ENCODE assay signal across 1 cellular context in the genomic region with DNA sequence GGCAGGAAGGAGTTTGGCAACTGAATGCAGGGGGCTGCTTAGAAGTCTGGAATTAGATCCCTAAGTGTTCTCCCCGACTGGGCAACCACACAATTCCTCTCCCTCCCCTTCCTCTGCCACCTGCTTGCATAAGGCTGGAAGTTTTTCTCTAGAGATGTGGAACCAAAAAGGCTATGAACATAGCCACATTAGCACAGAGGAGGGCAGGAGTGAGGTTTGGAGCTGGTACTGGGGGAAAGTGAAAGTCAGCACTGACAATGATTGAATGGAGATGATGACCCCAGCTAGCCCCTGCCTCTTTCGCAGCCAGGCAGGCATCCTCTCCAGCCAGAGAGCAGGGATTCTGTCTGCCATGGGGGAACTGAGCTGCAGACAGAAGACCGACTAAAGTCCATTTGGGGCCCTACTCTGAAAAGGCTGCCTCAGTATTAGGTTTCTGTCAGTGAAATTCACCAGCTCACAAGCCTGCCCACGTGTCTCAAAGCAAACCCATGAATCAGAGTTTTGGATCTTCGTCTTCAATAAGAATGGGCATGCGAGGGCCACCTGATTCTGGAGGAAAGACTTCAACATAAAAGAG.
TF ChIP-seq lines count a peak whose summit lies in the region.

No MANE protein-coding gene starts in this region.

TF ChIP-seq in HepG2, 621 proteins besides CTCF, POLR2A, EP300 and RAD21 (continued from another document and continues in another):
- TF ChIP-seq, protein P1, sequence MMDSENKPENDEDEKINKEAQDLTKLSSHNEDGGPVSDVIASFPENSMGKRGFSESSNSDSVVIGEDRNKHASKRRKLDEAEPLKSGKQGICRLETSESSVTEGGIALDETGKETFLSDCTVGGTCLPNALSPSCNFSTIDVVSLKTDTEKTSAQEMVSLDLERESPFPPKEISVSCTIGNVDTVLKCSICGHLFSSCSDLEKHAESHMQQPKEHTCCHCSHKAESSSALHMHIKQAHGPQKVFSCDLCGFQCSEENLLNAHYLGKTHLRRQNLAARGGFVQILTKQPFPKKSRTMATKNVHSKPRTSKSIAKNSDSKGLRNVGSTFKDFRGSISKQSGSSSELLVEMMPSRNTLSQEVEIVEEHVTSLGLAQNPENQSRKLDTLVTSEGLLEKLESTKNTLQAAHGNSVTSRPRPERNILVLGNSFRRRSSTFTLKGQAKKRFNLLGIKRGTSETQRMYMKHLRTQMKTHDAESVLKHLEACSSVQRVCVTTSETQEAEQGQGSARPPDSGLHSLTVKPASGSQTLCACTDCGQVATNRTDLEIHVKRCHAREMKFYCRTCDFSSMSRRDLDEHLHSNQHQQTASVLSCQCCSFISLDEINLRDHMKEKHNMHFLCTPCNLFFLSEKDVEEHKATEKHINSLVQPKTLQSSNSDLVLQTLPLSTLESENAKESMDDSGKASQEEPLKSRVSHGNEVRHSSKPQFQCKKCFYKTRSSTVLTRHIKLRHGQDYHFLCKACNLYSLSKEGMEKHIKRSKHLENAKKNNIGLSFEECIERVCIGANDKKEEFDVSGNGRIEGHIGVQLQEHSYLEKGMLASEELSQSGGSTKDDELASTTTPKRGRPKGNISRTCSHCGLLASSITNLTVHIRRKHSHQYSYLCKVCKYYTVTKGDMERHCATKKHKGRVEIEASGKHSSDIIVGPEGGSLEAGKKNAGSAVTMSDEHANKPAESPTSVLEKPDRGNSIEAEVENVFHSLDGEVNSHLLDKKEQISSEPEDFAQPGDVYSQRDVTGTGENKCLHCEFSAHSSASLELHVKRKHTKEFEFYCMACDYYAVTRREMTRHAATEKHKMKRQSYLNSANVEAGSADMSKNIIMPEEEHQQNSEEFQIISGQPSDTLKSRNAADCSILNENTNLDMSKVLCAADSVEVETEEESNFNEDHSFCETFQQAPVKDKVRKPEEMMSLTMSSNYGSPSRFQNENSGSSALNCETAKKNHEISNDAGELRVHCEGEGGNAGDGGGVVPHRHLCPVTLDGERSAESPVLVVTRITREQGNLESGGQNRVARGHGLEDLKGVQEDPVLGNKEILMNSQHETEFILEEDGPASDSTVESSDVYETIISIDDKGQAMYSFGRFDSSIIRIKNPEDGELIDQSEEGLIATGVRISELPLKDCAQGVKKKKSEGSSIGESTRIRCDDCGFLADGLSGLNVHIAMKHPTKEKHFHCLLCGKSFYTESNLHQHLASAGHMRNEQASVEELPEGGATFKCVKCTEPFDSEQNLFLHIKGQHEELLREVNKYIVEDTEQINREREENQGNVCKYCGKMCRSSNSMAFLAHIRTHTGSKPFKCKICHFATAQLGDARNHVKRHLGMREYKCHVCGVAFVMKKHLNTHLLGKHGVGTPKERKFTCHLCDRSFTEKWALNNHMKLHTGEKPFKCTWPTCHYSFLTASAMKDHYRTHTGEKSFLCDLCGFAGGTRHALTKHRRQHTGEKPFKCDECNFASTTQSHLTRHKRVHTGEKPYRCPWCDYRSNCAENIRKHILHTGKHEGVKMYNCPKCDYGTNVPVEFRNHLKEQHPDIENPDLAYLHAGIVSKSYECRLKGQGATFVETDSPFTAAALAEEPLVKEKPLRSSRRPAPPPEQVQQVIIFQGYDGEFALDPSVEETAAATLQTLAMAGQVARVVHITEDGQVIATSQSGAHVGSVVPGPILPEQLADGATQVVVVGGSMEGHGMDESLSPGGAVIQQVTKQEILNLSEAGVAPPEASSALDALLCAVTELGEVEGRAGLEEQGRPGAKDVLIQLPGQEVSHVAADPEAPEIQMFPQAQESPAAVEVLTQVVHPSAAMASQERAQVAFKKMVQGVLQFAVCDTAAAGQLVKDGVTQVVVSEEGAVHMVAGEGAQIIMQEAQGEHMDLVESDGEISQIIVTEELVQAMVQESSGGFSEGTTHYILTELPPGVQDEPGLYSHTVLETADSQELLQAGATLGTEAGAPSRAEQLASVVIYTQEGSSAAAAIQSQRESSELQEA (CRISPR knock-in tag; IDR thresholded peaks at IDR 0.05; ENCODE audit: not compliant biosample characterization): no peak
- no peak for TF ChIP-seq ZNF33A (CRISPR knock-in tag; IDR thresholded peaks at IDR 0.05; ENCODE audit: borderline replicate concordance)
- no peak; the same call in 1 of the 2 replicates for TF ChIP-seq BRD4 (CRISPR knock-in tag; IDR thresholded peaks at IDR 0.05)
- no peak for TF ChIP-seq ZNF672 (CRISPR knock-in tag; IDR thresholded peaks at IDR 0.05)
- TF ChIP-seq AKAP8 (CRISPR knock-in tag; IDR thresholded peaks at IDR 0.05): no peak
- no peak for TF ChIP-seq ZNF883 (CRISPR knock-in tag; IDR thresholded peaks at IDR 0.05; ENCODE audit: not compliant biosample characterization)
- peak; percentile 87 for TF ChIP-seq SKI (IDR thresholded peaks at IDR 0.05; ENCODE audit: partially characterized antibody)
- no peak for TF ChIP-seq ZNF253 (CRISPR knock-in tag; IDR thresholded peaks at IDR 0.05; ENCODE audit: borderline replicate concordance)
- TF ChIP-seq TBP (CRISPR knock-in tag; IDR thresholded peaks at IDR 0.05): no peak
- TF ChIP-seq BCL6 (CRISPR knock-in tag; IDR thresholded peaks at IDR 0.05): peak; percentile 73
- TF ChIP-seq, protein P2, sequence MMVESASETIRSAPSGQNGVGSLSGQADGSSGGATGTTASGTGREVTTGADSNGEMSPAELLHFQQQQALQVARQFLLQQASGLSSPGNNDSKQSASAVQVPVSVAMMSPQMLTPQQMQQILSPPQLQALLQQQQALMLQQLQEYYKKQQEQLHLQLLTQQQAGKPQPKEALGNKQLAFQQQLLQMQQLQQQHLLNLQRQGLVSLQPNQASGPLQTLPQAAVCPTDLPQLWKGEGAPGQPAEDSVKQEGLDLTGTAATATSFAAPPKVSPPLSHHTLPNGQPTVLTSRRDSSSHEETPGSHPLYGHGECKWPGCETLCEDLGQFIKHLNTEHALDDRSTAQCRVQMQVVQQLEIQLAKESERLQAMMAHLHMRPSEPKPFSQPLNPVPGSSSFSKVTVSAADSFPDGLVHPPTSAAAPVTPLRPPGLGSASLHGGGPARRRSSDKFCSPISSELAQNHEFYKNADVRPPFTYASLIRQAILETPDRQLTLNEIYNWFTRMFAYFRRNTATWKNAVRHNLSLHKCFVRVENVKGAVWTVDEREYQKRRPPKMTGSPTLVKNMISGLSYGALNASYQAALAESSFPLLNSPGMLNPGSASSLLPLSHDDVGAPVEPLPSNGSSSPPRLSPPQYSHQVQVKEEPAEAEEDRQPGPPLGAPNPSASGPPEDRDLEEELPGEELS (CRISPR knock-in tag; IDR thresholded peaks at IDR 0.05): peak; percentile 71
- TF ChIP-seq, protein P3, sequence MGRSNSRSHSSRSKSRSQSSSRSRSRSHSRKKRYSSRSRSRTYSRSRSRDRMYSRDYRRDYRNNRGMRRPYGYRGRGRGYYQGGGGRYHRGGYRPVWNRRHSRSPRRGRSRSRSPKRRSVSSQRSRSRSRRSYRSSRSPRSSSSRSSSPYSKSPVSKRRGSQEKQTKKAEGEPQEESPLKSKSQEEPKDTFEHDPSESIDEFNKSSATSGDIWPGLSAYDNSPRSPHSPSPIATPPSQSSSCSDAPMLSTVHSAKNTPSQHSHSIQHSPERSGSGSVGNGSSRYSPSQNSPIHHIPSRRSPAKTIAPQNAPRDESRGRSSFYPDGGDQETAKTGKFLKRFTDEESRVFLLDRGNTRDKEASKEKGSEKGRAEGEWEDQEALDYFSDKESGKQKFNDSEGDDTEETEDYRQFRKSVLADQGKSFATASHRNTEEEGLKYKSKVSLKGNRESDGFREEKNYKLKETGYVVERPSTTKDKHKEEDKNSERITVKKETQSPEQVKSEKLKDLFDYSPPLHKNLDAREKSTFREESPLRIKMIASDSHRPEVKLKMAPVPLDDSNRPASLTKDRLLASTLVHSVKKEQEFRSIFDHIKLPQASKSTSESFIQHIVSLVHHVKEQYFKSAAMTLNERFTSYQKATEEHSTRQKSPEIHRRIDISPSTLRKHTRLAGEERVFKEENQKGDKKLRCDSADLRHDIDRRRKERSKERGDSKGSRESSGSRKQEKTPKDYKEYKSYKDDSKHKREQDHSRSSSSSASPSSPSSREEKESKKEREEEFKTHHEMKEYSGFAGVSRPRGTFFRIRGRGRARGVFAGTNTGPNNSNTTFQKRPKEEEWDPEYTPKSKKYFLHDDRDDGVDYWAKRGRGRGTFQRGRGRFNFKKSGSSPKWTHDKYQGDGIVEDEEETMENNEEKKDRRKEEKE (IDR thresholded peaks at IDR 0.05): no peak
- no peak for TF ChIP-seq ZSCAN21 (CRISPR knock-in tag; IDR thresholded peaks at IDR 0.05; ENCODE audit: borderline replicate concordance)
- TF ChIP-seq, protein P4, sequence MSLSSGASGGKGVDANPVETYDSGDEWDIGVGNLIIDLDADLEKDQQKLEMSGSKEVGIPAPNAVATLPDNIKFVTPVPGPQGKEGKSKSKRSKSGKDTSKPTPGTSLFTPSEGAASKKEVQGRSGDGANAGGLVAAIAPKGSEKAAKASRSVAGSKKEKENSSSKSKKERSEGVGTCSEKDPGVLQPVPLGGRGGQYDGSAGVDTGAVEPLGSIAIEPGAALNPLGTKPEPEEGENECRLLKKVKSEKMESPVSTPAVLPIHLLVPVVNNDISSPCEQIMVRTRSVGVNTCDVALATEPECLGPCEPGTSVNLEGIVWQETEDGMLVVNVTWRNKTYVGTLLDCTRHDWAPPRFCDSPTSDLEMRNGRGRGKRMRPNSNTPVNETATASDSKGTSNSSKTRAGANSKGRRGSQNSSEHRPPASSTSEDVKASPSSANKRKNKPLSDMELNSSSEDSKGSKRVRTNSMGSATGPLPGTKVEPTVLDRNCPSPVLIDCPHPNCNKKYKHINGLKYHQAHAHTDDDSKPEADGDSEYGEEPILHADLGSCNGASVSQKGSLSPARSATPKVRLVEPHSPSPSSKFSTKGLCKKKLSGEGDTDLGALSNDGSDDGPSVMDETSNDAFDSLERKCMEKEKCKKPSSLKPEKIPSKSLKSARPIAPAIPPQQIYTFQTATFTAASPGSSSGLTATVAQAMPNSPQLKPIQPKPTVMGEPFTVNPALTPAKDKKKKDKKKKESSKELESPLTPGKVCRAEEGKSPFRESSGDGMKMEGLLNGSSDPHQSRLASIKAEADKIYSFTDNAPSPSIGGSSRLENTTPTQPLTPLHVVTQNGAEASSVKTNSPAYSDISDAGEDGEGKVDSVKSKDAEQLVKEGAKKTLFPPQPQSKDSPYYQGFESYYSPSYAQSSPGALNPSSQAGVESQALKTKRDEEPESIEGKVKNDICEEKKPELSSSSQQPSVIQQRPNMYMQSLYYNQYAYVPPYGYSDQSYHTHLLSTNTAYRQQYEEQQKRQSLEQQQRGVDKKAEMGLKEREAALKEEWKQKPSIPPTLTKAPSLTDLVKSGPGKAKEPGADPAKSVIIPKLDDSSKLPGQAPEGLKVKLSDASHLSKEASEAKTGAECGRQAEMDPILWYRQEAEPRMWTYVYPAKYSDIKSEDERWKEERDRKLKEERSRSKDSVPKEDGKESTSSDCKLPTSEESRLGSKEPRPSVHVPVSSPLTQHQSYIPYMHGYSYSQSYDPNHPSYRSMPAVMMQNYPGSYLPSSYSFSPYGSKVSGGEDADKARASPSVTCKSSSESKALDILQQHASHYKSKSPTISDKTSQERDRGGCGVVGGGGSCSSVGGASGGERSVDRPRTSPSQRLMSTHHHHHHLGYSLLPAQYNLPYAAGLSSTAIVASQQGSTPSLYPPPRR (CRISPR knock-in tag; IDR thresholded peaks at IDR 0.05; ENCODE audit: borderline replicate concordance): peak; percentile 72
- TF ChIP-seq XBP1 (CRISPR knock-in tag; IDR thresholded peaks at IDR 0.05): no peak
- no peak for TF ChIP-seq HHEX (CRISPR knock-in tag; IDR thresholded peaks at IDR 0.05)
- no peak for TF ChIP-seq ZNF367 (CRISPR knock-in tag; IDR thresholded peaks at IDR 0.05; ENCODE audit: borderline replicate concordance)
- TF ChIP-seq, protein P5, sequence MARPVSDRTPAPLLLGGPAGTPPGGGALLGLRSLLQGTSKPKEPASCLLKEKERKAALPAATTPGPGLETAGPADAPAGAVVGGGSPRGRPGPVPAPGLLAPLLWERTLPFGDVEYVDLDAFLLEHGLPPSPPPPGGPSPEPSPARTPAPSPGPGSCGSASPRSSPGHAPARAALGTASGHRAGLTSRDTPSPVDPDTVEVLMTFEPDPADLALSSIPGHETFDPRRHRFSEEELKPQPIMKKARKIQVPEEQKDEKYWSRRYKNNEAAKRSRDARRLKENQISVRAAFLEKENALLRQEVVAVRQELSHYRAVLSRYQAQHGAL (CRISPR knock-in tag; IDR thresholded peaks at IDR 0.05; ENCODE audit: not compliant biosample characterization): no peak
- TF ChIP-seq HCFC1 (IDR thresholded peaks at IDR 0.05; ENCODE audit: low read depth, low read length): no peak
- TF ChIP-seq RXRA (CRISPR knock-in tag; IDR thresholded peaks at IDR 0.05): peak; percentile 94
- TF ChIP-seq, protein P6, sequence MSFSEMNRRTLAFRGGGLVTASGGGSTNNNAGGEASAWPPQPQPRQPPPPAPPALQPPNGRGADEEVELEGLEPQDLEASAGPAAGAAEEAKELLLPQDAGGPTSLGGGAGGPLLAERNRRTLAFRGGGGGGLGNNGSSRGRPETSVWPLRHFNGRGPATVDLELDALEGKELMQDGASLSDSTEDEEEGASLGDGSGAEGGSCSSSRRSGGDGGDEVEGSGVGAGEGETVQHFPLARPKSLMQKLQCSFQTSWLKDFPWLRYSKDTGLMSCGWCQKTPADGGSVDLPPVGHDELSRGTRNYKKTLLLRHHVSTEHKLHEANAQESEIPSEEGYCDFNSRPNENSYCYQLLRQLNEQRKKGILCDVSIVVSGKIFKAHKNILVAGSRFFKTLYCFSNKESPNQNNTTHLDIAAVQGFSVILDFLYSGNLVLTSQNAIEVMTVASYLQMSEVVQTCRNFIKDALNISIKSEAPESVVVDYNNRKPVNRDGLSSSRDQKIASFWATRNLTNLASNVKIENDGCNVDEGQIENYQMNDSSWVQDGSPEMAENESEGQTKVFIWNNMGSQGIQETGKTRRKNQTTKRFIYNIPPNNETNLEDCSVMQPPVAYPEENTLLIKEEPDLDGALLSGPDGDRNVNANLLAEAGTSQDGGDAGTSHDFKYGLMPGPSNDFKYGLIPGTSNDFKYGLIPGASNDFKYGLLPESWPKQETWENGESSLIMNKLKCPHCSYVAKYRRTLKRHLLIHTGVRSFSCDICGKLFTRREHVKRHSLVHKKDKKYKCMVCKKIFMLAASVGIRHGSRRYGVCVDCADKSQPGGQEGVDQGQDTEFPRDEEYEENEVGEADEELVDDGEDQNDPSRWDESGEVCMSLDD (CRISPR knock-in tag; IDR thresholded peaks at IDR 0.05; ENCODE audit: borderline replicate concordance): no peak
- no peak for TF ChIP-seq HOXA7 (CRISPR knock-in tag; IDR thresholded peaks at IDR 0.05)
- no peak for TF ChIP-seq PRPF4 (IDR thresholded peaks at IDR 0.05; ENCODE audit: low read depth, low read length, poor library complexity, severe bottlenecking)
- no peak for TF ChIP-seq HNRNPL (IDR thresholded peaks at IDR 0.05; ENCODE audit: low read depth, low read length)
- TF ChIP-seq ELF1 (CRISPR knock-in tag; IDR thresholded peaks at IDR 0.05): no peak; the same call in 1 of the 2 replicates
- TF ChIP-seq ATF1 (CRISPR knock-in tag; IDR thresholded peaks at IDR 0.05): no peak
- TF ChIP-seq NR2C2 (CRISPR knock-in tag; IDR thresholded peaks at IDR 0.05; ENCODE audit: borderline replicate concordance): peak; percentile 52; the same call in 1 of the 2 replicates
- no peak for TF ChIP-seq ZNF510 (CRISPR knock-in tag; IDR thresholded peaks at IDR 0.05; ENCODE audit: low read depth)
- TF ChIP-seq DNMT1 (CRISPR knock-in tag; IDR thresholded peaks at IDR 0.05): no peak
- no peak for TF ChIP-seq IRX3 (CRISPR knock-in tag; IDR thresholded peaks at IDR 0.05; ENCODE audit: borderline replicate concordance, low read depth)
- TF ChIP-seq, protein P7, sequence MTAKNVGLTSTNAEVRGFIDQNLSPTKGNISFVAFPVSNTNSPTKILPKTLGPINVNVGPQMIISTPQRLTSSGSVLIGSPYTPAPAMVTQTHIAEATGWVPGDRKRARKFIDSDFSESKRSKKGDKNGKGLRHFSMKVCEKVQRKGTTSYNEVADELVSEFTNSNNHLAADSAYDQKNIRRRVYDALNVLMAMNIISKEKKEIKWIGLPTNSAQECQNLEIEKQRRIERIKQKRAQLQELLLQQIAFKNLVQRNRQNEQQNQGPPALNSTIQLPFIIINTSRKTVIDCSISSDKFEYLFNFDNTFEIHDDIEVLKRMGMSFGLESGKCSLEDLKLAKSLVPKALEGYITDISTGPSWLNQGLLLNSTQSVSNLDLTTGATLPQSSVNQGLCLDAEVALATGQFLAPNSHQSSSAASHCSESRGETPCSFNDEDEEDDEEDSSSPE (CRISPR knock-in tag; IDR thresholded peaks at IDR 0.05): peak; percentile 56
- TF ChIP-seq BORCS8-MEF2B (CRISPR knock-in tag; IDR thresholded peaks at IDR 0.05): 0 out of 2 replicates have a peak, but pooled peaks have one; percentile 60
